3 cellular contexts compared by ENCODE assay signal in genomic region chr5:74787424-74787823, GRCh38.
"Had no signal": no experiment of that assay in that cellular context is flagged by ENCODE, and none has a peak within 500 bp of the region (broad histone marks: within the 10 kb centered on the region; RNA-seq: fewer than 3 reads in every experiment).

No MANE protein-coding gene starts in this region.

- DNase-seq: GDM1, GF-D8 had no signal

- ATAC-seq: GM12878 had no signal

- H3K4me3 ChIP-seq: GM12878 had no signal
